1 cellular context compared by ENCODE assay signal in the genomic region with DNA sequence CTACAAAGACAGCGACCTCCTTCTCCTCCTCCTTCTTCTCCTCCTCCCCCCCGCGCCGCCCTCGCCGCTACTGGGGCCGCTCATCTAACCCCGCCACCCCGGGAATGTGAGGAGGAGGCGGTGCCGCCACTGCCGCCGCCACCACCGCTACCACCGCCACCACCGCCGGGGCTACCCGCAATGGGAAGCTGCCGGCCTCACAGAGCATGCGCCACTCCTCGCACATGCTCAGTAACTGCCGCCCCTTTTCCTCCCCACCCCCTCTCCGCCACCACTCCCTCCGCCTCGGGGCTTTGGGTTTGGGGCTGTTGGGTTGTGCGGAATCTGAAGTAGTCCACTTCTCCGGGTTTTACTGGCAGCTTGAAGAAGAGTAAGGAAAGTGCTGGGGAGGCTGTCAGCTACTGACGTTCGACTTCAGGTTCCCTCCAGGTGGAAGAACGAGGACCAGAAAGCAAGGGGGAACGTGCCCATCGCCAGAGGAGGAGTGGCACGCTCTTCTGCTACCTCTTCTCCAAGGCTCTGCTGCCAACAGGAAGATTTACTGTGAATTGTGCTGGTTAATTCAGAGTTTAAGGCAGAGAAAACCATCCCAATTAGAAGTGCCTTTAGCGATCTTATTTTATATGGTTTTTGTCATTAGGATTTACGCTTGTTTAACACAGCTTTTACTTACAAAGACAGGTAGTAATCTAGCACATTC.
TF ChIP-seq lines count a peak whose summit lies in the region.

A gene with protein sequence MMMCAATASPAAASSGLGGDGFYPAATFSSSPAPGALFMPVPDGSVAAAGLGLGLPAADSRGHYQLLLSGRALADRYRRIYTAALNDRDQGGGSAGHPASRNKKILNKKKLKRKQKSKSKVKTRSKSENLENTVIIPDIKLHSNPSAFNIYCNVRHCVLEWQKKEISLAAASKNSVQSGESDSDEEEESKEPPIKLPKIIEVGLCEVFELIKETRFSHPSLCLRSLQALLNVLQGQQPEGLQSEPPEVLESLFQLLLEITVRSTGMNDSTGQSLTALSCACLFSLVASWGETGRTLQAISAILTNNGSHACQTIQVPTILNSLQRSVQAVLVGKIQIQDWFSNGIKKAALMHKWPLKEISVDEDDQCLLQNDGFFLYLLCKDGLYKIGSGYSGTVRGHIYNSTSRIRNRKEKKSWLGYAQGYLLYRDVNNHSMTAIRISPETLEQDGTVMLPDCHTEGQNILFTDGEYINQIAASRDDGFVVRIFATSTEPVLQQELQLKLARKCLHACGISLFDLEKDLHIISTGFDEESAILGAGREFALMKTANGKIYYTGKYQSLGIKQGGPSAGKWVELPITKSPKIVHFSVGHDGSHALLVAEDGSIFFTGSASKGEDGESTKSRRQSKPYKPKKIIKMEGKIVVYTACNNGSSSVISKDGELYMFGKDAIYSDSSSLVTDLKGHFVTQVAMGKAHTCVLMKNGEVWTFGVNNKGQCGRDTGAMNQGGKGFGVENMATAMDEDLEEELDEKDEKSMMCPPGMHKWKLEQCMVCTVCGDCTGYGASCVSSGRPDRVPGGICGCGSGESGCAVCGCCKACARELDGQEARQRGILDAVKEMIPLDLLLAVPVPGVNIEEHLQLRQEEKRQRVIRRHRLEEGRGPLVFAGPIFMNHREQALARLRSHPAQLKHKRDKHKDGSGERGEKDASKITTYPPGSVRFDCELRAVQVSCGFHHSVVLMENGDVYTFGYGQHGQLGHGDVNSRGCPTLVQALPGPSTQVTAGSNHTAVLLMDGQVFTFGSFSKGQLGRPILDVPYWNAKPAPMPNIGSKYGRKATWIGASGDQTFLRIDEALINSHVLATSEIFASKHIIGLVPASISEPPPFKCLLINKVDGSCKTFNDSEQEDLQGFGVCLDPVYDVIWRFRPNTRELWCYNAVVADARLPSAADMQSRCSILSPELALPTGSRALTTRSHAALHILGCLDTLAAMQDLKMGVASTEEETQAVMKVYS (N-terminal part only) (minus strand): TSS at position 190 of the 700 bp plus-strand sequence. CDS start 319 bp downstream, outside the sequence.

TF ChIP-seq in K562, 482 proteins besides CTCF, POLR2A, EP300 and RAD21 (continued from another document and continues in another):
- TF ChIP-seq, protein P1, sequence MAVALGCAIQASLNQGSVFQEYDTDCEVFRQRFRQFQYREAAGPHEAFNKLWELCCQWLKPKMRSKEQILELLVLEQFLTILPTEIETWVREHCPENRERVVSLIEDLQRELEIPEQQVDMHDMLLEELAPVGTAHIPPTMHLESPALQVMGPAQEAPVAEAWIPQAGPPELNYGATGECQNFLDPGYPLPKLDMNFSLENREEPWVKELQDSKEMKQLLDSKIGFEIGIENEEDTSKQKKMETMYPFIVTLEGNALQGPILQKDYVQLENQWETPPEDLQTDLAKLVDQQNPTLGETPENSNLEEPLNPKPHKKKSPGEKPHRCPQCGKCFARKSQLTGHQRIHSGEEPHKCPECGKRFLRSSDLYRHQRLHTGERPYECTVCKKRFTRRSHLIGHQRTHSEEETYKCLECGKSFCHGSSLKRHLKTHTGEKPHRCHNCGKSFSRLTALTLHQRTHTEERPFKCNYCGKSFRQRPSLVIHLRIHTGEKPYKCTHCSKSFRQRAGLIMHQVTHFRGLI (CRISPR knock-in tag; IDR thresholded peaks at IDR 0.05): no peak
- TF ChIP-seq ZNF274 (IDR thresholded peaks at IDR 0.05; ENCODE audit: borderline replicate concordance, low read depth, low read length) (no peak), HNRNPK (IDR thresholded peaks at IDR 0.05; ENCODE audit: low read depth, low read length, poor library complexity, severe bottlenecking) (no peak), TOE1 (IDR thresholded peaks at IDR 0.05; ENCODE audit: borderline replicate concordance) (peak; percentile 82), TOE1 (CRISPR knock-in tag; IDR thresholded peaks at IDR 0.05; ENCODE audit: borderline replicate concordance, low read depth) (no peak), HDAC1 (IDR thresholded peaks at IDR 0.05) (peak in 1 of 2 experiments; percentile 42; a peak in 1 of 4 replicates), ZNF3 (CRISPR knock-in tag; IDR thresholded peaks at IDR 0.05) (no peak), HDAC3 (IDR thresholded peaks at IDR 0.05; ENCODE audit: borderline replicate concordance, partially characterized antibody) (peak; percentile 53), EGR1 (conservative IDR thresholded peaks at IDR 0.05) (peak; percentile 39), GTF2A2 (tag; IDR thresholded peaks at IDR 0.05) (no peak), CBFA2T2 (conservative IDR thresholded peaks at IDR 0.05) (no peak), PHF8 (IDR thresholded peaks at IDR 0.05; ENCODE audit: borderline replicate concordance, low read length) (peak; percentile 66; the same call in 1 of the 2 replicates), OTX1 (CRISPR knock-in tag; IDR thresholded peaks at IDR 0.05) (no peak), RFX1 (IDR thresholded peaks at IDR 0.05) (no peak), MXI1 (IDR thresholded peaks at IDR 0.05; ENCODE audit: low read depth, low read length) (no peak), NFIX (CRISPR knock-in tag; IDR thresholded peaks at IDR 0.05; ENCODE audit: low read depth) (no peak), CBFA2T3 (IDR thresholded peaks at IDR 0.05) (no peak), GTF2E2 (tag; IDR thresholded peaks at IDR 0.05) (no peak), STAT5B (CRISPR knock-in tag; IDR thresholded peaks at IDR 0.05) (no peak), PRPF4 (IDR thresholded peaks at IDR 0.05; ENCODE audit: insufficient read depth, low read depth, low read length, poor library complexity, severe bottlenecking) (no peak), CC2D1A (IDR thresholded peaks at IDR 0.05) (no peak), XRCC3 (IDR thresholded peaks at IDR 0.05) (no peak), ZNF232 (CRISPR knock-in tag; IDR thresholded peaks at IDR 0.05) (no peak), CBX8 (IDR thresholded peaks at IDR 0.05; ENCODE audit: borderline replicate concordance, extremely low read depth, low read depth, low read length, poor library complexity, severe bottlenecking) (no peak)
- TF ChIP-seq, protein P2, sequence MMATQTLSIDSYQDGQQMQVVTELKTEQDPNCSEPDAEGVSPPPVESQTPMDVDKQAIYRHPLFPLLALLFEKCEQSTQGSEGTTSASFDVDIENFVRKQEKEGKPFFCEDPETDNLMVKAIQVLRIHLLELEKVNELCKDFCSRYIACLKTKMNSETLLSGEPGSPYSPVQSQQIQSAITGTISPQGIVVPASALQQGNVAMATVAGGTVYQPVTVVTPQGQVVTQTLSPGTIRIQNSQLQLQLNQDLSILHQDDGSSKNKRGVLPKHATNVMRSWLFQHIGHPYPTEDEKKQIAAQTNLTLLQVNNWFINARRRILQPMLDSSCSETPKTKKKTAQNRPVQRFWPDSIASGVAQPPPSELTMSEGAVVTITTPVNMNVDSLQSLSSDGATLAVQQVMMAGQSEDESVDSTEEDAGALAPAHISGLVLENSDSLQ (IDR thresholded peaks at IDR 0.05): peak; percentile 64; the same call in 1 of the 2 replicates
- TF ChIP-seq, protein P3, sequence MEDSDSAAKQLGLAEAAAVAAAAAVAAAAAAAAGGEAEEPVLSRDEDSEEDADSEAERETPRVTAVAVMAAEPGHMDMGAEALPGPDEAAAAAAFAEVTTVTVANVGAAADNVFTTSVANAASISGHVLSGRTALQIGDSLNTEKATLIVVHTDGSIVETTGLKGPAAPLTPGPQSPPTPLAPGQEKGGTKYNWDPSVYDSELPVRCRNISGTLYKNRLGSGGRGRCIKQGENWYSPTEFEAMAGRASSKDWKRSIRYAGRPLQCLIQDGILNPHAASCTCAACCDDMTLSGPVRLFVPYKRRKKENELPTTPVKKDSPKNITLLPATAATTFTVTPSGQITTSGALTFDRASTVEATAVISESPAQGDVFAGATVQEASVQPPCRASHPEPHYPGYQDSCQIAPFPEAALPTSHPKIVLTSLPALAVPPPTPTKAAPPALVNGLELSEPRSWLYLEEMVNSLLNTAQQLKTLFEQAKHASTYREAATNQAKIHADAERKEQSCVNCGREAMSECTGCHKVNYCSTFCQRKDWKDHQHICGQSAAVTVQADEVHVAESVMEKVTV (CRISPR knock-in tag; IDR thresholded peaks at IDR 0.05): no peak
- TF ChIP-seq, protein P4, sequence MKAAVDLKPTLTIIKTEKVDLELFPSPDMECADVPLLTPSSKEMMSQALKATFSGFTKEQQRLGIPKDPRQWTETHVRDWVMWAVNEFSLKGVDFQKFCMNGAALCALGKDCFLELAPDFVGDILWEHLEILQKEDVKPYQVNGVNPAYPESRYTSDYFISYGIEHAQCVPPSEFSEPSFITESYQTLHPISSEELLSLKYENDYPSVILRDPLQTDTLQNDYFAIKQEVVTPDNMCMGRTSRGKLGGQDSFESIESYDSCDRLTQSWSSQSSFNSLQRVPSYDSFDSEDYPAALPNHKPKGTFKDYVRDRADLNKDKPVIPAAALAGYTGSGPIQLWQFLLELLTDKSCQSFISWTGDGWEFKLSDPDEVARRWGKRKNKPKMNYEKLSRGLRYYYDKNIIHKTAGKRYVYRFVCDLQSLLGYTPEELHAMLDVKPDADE (conservative IDR thresholded peaks at IDR 0.05; ENCODE audit: control insufficient read depth, low read depth, low read length): no peak
- TF ChIP-seq, protein P5, sequence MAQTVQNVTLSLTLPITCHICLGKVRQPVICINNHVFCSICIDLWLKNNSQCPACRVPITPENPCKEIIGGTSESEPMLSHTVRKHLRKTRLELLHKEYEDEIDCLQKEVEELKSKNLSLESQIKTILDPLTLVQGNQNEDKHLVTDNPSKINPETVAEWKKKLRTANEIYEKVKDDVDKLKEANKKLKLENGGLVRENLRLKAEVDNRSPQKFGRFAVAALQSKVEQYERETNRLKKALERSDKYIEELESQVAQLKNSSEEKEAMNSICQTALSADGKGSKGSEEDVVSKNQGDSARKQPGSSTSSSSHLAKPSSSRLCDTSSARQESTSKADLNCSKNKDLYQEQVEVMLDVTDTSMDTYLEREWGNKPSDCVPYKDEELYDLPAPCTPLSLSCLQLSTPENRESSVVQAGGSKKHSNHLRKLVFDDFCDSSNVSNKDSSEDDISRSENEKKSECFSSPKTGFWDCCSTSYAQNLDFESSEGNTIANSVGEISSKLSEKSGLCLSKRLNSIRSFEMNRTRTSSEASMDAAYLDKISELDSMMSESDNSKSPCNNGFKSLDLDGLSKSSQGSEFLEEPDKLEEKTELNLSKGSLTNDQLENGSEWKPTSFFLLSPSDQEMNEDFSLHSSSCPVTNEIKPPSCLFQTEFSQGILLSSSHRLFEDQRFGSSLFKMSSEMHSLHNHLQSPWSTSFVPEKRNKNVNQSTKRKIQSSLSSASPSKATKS (CRISPR knock-in tag; IDR thresholded peaks at IDR 0.05): no peak
- TF ChIP-seq, protein P6, sequence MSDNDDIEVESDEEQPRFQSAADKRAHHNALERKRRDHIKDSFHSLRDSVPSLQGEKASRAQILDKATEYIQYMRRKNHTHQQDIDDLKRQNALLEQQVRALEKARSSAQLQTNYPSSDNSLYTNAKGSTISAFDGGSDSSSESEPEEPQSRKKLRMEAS (CRISPR knock-in tag; IDR thresholded peaks at IDR 0.05): peak; percentile 86
- TF ChIP-seq, protein P7, sequence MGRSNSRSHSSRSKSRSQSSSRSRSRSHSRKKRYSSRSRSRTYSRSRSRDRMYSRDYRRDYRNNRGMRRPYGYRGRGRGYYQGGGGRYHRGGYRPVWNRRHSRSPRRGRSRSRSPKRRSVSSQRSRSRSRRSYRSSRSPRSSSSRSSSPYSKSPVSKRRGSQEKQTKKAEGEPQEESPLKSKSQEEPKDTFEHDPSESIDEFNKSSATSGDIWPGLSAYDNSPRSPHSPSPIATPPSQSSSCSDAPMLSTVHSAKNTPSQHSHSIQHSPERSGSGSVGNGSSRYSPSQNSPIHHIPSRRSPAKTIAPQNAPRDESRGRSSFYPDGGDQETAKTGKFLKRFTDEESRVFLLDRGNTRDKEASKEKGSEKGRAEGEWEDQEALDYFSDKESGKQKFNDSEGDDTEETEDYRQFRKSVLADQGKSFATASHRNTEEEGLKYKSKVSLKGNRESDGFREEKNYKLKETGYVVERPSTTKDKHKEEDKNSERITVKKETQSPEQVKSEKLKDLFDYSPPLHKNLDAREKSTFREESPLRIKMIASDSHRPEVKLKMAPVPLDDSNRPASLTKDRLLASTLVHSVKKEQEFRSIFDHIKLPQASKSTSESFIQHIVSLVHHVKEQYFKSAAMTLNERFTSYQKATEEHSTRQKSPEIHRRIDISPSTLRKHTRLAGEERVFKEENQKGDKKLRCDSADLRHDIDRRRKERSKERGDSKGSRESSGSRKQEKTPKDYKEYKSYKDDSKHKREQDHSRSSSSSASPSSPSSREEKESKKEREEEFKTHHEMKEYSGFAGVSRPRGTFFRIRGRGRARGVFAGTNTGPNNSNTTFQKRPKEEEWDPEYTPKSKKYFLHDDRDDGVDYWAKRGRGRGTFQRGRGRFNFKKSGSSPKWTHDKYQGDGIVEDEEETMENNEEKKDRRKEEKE (IDR thresholded peaks at IDR 0.05; ENCODE audit: borderline replicate concordance in 1 of 2, control insufficient read depth in 1 of 2, low read depth in 2 of 2, low read length in 1 of 2): no peak
- TF ChIP-seq, protein P8, sequence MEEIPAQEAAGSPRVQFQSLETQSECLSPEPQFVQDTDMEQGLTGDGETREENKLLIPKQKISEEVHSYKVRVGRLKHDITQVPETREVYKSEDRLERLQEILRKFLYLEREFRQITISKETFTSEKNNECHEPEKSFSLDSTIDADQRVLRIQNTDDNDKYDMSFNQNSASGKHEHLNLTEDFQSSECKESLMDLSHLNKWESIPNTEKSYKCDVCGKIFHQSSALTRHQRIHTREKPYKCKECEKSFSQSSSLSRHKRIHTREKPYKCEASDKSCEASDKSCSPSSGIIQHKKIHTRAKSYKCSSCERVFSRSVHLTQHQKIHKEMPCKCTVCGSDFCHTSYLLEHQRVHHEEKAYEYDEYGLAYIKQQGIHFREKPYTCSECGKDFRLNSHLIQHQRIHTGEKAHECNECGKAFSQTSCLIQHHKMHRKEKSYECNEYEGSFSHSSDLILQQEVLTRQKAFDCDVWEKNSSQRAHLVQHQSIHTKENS (CRISPR knock-in tag; IDR thresholded peaks at IDR 0.05): no peak
- TF ChIP-seq, protein P9, sequence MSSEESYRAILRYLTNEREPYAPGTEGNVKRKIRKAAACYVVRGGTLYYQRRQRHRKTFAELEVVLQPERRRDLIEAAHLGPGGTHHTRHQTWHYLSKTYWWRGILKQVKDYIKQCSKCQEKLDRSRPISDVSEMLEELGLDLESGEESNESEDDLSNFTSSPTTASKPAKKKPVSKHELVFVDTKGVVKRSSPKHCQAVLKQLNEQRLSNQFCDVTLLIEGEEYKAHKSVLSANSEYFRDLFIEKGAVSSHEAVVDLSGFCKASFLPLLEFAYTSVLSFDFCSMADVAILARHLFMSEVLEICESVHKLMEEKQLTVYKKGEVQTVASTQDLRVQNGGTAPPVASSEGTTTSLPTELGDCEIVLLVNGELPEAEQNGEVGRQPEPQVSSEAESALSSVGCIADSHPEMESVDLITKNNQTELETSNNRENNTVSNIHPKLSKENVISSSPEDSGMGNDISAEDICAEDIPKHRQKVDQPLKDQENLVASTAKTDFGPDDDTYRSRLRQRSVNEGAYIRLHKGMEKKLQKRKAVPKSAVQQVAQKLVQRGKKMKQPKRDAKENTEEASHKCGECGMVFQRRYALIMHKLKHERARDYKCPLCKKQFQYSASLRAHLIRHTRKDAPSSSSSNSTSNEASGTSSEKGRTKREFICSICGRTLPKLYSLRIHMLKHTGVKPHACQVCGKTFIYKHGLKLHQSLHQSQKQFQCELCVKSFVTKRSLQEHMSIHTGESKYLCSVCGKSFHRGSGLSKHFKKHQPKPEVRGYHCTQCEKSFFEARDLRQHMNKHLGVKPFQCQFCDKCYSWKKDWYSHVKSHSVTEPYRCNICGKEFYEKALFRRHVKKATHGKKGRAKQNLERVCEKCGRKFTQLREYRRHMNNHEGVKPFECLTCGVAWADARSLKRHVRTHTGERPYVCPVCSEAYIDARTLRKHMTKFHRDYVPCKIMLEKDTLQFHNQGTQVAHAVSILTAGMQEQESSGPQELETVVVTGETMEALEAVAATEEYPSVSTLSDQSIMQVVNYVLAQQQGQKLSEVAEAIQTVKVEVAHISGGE (CRISPR knock-in tag; IDR thresholded peaks at IDR 0.05): no peak
